ENCODE assay signal across 8 cellular contexts in the genomic region with DNA sequence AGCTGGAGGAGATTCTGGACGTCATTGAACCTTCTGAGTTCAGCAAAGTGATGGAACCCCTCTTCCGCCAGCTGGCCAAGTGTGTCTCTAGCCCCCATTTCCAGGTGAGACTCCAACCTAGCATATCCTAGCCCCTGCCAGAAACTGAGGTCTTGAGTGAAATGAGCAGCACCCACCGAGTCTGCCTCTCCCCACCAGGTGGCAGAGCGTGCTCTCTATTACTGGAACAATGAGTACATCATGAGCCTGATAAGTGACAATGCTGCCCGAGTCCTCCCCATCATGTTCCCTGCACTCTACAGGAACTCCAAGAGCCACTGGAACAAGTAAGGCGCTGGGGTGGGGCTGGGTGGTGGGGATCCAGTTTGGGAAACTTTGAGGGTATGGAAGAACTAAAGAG. TPM values are rescaled to one million over a fixed set of nuclear protein-coding genes. Genes with fewer than 3 reads are reported as not detected.
DNase-seq lines count a peak whose midpoint lies in the region; ATAC-seq and TF ChIP-seq lines count a peak whose summit lies in the region.

No MANE protein-coding gene starts in this region.

- CTCF ChIA-PET in Panc1 (lab: Charles Lee) = no interaction called here

- POLR2A ChIA-PET in Panc1 (lab: Charles Lee) = no interaction called here

- peak; percentile 51; the same call in 1 of the 2 replicates for TF ChIP-seq CTCF in GM12874 (IDR thresholded peaks at IDR 0.05; ENCODE audit: insufficient read depth, low read depth, low read length)
- TF ChIP-seq CTCF in Panc1 (IDR thresholded peaks at IDR 0.05) = peak; percentile 79; the same call in 1 of the 2 replicates
- peak in 5 of 7 experiments; percentile 10 to 42 (median 26) for TF ChIP-seq CTCF in body of pancreas (IDR thresholded peaks at IDR 0.05)
- TF ChIP-seq CTCF in lower lobe of right lung (IDR thresholded peaks at IDR 0.05) = no peak

- peaks cover 21% of the 10 kb centered on the region for H3K36me3 ChIP-seq in Panc1 (ENCODE audit: control insufficient read depth, insufficient read depth, low read length)
- peaks cover 0 to 10% of the 10 kb centered on the region in 2 donors for H3K36me3 ChIP-seq in body of pancreas (replicated peaks in 1 of 2; ENCODE audit: insufficient read depth in 1 of 2, low read depth in 2 of 2)
- peaks cover 66% of the 10 kb centered on the region for H3K36me3 ChIP-seq in lower lobe of right lung

- WGBS in body of pancreas, 2 donors = 60 to 70% methylated on average over 4 to 6 of the region's 6 CpGs

- no peak overlapping the region for H3K4me3 ChIP-seq in Panc1 (ENCODE audit: low read depth in 2 of 2, low read length in 2 of 2)
- H3K4me3 ChIP-seq in body of pancreas = no peak overlapping the region
- H3K4me3 ChIP-seq in lower lobe of right lung = no peak overlapping the region

- peak; percentile 41 for DNase-seq in AG08395 (ENCODE audit: low spot score)
- no peak for DNase-seq in Panc1 (ENCODE audit: low read depth, low spot score)
- peak; percentile 23 to 46 (median 38) for DNase-seq in body of pancreas
- DNase-seq in myocyte (ENCODE audit: low read depth) = peak; percentile 49
- no peak for DNase-seq in lower lobe of right lung

- intact Hi-C loops in Panc1 (cut with micrococcal nuclease; ENCODE audit: unreplicated experiment) (no loop called here), body of pancreas (cut with DNase I) (no loop called here), lower lobe of right lung (cut with DNase I) (no loop called here)

- no peak overlapping the region for H3K27ac ChIP-seq in Panc1 (ENCODE audit: low read length)
- no peak overlapping the region for H3K27ac ChIP-seq in body of pancreas
- H3K27ac ChIP-seq in lower lobe of right lung = no peak overlapping the region

- BruUV-seq in Panc1 (replicated peaks; lab: Mats Ljungman, UMichigan) = no TSS peak

- ATAC-seq in Panc1 = peak; percentile 25; the same call in 1 of the 2 replicates
- no peak for ATAC-seq in body of pancreas
- ATAC-seq in HG03571 (IDR thresholded peaks at IDR 0.05; ENCODE audit: unreplicated experiment) = no peak
- ATAC-seq in activated CD4-positive, CD25-positive, alpha-beta regulatory T cell treated with anti-CD3 and anti-CD28 coated beads, Interleukin-2, amount 50 U/mL, for 24 hours = no peak
- no peak for ATAC-seq in lower lobe of right lung

- H3K9me3 ChIP-seq in Panc1 (ENCODE audit: control insufficient read depth, insufficient read depth, low read depth, low read length) (no peaks in the 10 kb centered on the region), body of pancreas (no peaks in the 10 kb centered on the region), lower lobe of right lung (no peaks in the 10 kb centered on the region)

- no peaks in the 10 kb centered on the region for H3K27me3 ChIP-seq in Panc1 (ENCODE audit: control insufficient read depth, insufficient read depth, low read length)
- H3K27me3 ChIP-seq in body of pancreas = no peaks in the 10 kb centered on the region
- H3K27me3 ChIP-seq in lower lobe of right lung (ENCODE audit: low read depth) = no peaks in the 10 kb centered on the region

- in situ Hi-C loops in Panc1 (cut with HindIII; ENCODE audit: low pct_unique_long_range_greater_than_20kb, low sequenced_read_pairs) = no loop called here

- no peak for TF ChIP-seq POLR2A in body of pancreas (IDR thresholded peaks at IDR 0.05)

- peaks cover 13% of the 10 kb centered on the region for H3K4me1 ChIP-seq in Panc1 (ENCODE audit: control insufficient read depth, insufficient read depth, low read length)
- H3K4me1 ChIP-seq in body of pancreas = peaks cover 16% of the 10 kb centered on the region
- H3K4me1 ChIP-seq in lower lobe of right lung = peaks cover 11% of the 10 kb centered on the region

RNA-seq across cellular contexts. Expression of a gene that starts 4.6 kb away (rescaled TPM):
- 111 TPM for total RNA-seq in Panc1 (2021; ENCODE audit: unreplicated experiment)
- 125 TPM for polyA plus RNA-seq in Panc1 (2012; ENCODE audit: insufficient read length)
- 10 to 100 TPM; 17.5 to 32.9 TPM for total RNA-seq in body of pancreas
- total RNA-seq in myocyte = 29.2 and 33.6 TPM in 2 replicates
- 133 TPM for polyA plus RNA-seq in myocyte (2012)
- total RNA-seq in lower lobe of right lung = 44.8 TPM

RNA-seq across cellular contexts. Expression of a gene that starts 4.9 kb away (rescaled TPM):
- total RNA-seq in Panc1 (2021; ENCODE audit: unreplicated experiment) = 60.9 TPM
- 58.5 TPM for polyA plus RNA-seq in Panc1 (2012; ENCODE audit: insufficient read length)
- total RNA-seq in body of pancreas = 10 to 100 TPM; 29.7 to 44.6 TPM
- total RNA-seq in myocyte = 94.5 and 194 TPM in 2 replicates
- polyA plus RNA-seq in myocyte (2012) = 106 TPM
- 59.3 TPM for total RNA-seq in lower lobe of right lung

RNA-seq across cellular contexts. Expression of a gene that starts 12.3 kb away (rescaled TPM):
- total RNA-seq in Panc1 (2021; ENCODE audit: unreplicated experiment) (106 TPM), body of pancreas (10 to 100 TPM; 28.3 to 29.7 TPM), myocyte (64.0 and 65.6 TPM in 2 replicates), lower lobe of right lung (35.3 TPM)
- polyA plus RNA-seq in Panc1 (2012; ENCODE audit: insufficient read length) = 80.3 TPM
- 65.4 TPM for polyA plus RNA-seq in myocyte (2012)

RNA-seq across cellular contexts. Expression of a gene that starts 24.8 kb away (rescaled TPM):
- total RNA-seq in Panc1 (2021; ENCODE audit: unreplicated experiment) (63.6 TPM), body of pancreas (10 to 100 TPM in 1 of 2 donors, 1 to 10 TPM in 1; 8.2 to 13.5 TPM), myocyte (50.5 and 52.1 TPM in 2 replicates), lower lobe of right lung (24.5 TPM)
- polyA plus RNA-seq in Panc1 (2012; ENCODE audit: insufficient read length) = 65.0 TPM
- 48.6 TPM for polyA plus RNA-seq in myocyte (2012)

RNA-seq across cellular contexts. Expression of a gene that starts 30.1 kb away (rescaled TPM):
- 21.7 TPM for total RNA-seq in Panc1 (2021; ENCODE audit: unreplicated experiment)
- polyA plus RNA-seq in Panc1 (2012; ENCODE audit: insufficient read length) = 20.8 TPM
- 10 to 100 TPM; 18.1 to 26.2 TPM for total RNA-seq in body of pancreas
- total RNA-seq in myocyte = 29.3 and 32.8 TPM in 2 replicates
- polyA plus RNA-seq in myocyte (2012) = 16.5 TPM
- total RNA-seq in lower lobe of right lung = 33.3 TPM

Comparison
In these comparisons a context has a peak if more than half of its experiments do, and no peak if none do; other contexts are left out.
1. DNase-seq: peak in AG08395 (single experiment), body of pancreas (4 of 4) and myocyte (single experiment); none in Panc1 (single experiment) and lower lobe of right lung (single experiment).